15 cellular contexts compared by ENCODE assay signal in genomic region chr15:63368503-63368902, GRCh38. TPM values are rescaled to one million over a fixed set of nuclear protein-coding genes. Genes with fewer than 3 reads are reported as not detected.
"Had no signal": no experiment of that assay in that cellular context is flagged by ENCODE, and none has a peak within 500 bp of the region (broad histone marks: within the 10 kb centered on the region; RNA-seq: fewer than 3 reads in every experiment).

No MANE protein-coding gene starts in this region.

- H3K27ac ChIP-seq: cardiac muscle cell, heart left ventricle, SJSA1 had no signal

- H3K27me3 ChIP-seq: cardiac muscle cell, heart left ventricle, SJSA1 had no signal

- H3K9me3 ChIP-seq: heart left ventricle, SJSA1 had no signal

- H3K4me3 ChIP-seq: cardiac muscle cell, heart left ventricle, SJSA1 had no signal

- ATAC-seq: activated naive CD8-positive, alpha-beta T cell treated with anti-CD3 and anti-CD28 coated beads, Interleukin-2, amount 50 U/mL, for 24 hours; heart left ventricle; natural killer cell treated with Interleukin-12 subunit alpha and Interleukin-12 subunit beta and Interleukin-15 and Interleukin-18, amount 100 ng/mL, for 72 hours had no signal

- DNase-seq: activated CD4-positive, alpha-beta T cell treated with anti-CD3 and anti-CD28 coated beads, Interleukin-2, amount 10 ng/mL, durations not matched to agents 7 days and 5 days; activated CD4-positive, CD25-positive, alpha-beta regulatory T cell; activated CD8-positive, alpha-beta memory T cell treated with anti-CD3 and anti-CD28 coated beads for 24 hours; activated naive CD4-positive, alpha-beta T cell treated with anti-CD3 and anti-CD28 coated beads for 36 hours; activated naive CD8-positive, alpha-beta T cell treated with anti-CD3 and anti-CD28 coated beads, Interleukin-2, amount 50 U/mL, for 24 hours; heart left ventricle; left colon; nucleus accumbens; stimulated activated CD4-positive, alpha-beta T cell treated with anti-CD3 and anti-CD28 coated beads, Interleukin-4, amount 100 ng/mL, for 24 hours; stimulated activated naive CD4-positive, alpha-beta T cell treated with Interleukin-2 at 50 U/mL for 16 hours; SW 1271 had no signal

- H3K36me3 ChIP-seq: cardiac muscle cell, heart left ventricle, SJSA1 had no signal

RNA-seq across cellular contexts. Expression of gene CA12, which starts 13.1 kb away (rescaled TPM):
- total RNA-seq: activated CD4-positive, alpha-beta T cell treated with anti-CD3 and anti-CD28 coated beads, Interleukin-2, amount 10 ng/mL, durations not matched to agents 7 days and 5 days; natural killer cell treated with Interleukin-12 subunit alpha and Interleukin-12 subunit beta and Interleukin-15 and Interleukin-18, amount 100 ng/mL, for 72 hours; T-helper 2 cell treated with Interferon-gamma antibody and Interleukin-4, amounts not matched to agents 100 ng/mL and 5 ng/mL, for 36 hours had no signal
- polyA plus RNA-seq: cardiac muscle cell had no signal
